9 cellular contexts compared by ENCODE assay signal in genomic region chr1:69700770-69701169, GRCh38.
DNase-seq lines count a peak whose midpoint lies in the region; ATAC-seq and TF ChIP-seq lines count a peak whose summit lies in the region.
"Had no signal": no experiment of that assay in that cellular context is flagged by ENCODE, and none has a peak within 500 bp of the region (broad histone marks: within the 10 kb centered on the region; RNA-seq: fewer than 3 reads in every experiment).

No MANE protein-coding gene starts in this region.

- no peak for ATAC-seq in GM21360 (IDR thresholded peaks at IDR 0.05; ENCODE audit: unreplicated experiment)
- ATAC-seq: Right ventricle myocardium inferior had no signal

- no peak overlapping the region for H3K4me3 Mint-ChIP-seq in nephron progenitor cell

- H3K27ac Mint-ChIP-seq in nephron progenitor cell = no peak overlapping the region

- no peaks in the 10 kb centered on the region for H3K9me3 Mint-ChIP-seq in nephron progenitor cell

- in situ Hi-C loops in KBM-7 (cut with MboI; ENCODE audit: low pct_unique_long_range_greater_than_20kb, low sequenced_read_pairs) = no loop called here

- no peaks in the 10 kb centered on the region for H3K27me3 Mint-ChIP-seq in nephron progenitor cell (ENCODE audit: low read depth, poor library complexity)

- DNase-seq in NCI-H1092 treated with DMSO at 0.1 percent for 48 hours (lab: John Stamatoyannopoulos, UW) (peak; percentile 0), NCI-H1092 (lab: John Stamatoyannopoulos, UW) (no peak), KBM-7 (peak; percentile 10), astrocyte of the hippocampus (ENCODE audit: low read depth, low spot score) (peak; percentile 31), nephron progenitor cell (peak; percentile 21), anterior cingulate cortex (lab: John Stamatoyannopoulos, UW) (no peak)
- no peak for DNase-seq in stimulated activated CD8-positive, alpha-beta memory T cell treated with anti-CD3 and anti-CD28 coated beads, Interleukin-4, amount 100 ng/mL, for 48 hours

- TF ChIP-seq CTCF in nephron progenitor cell (IDR thresholded peaks at IDR 0.05) = peak; percentile 25

- no peaks in the 10 kb centered on the region for H3K36me3 Mint-ChIP-seq in nephron progenitor cell (ENCODE audit: low read depth)

- no peaks in the 10 kb centered on the region for H3K4me1 Mint-ChIP-seq in nephron progenitor cell

Comparison
In these comparisons a context has a peak if more than half of its experiments do, and no peak if none do; other contexts are left out.
1. DNase-seq: peak in NCI-H1092 treated with DMSO at 0.1 percent for 48 hours (single experiment), KBM-7 (single experiment), astrocyte of the hippocampus (single experiment) and nephron progenitor cell (single experiment); none in NCI-H1092 (single experiment), anterior cingulate cortex (0 of 58) and stimulated activated CD8-positive, alpha-beta memory T cell treated with anti-CD3 and anti-CD28 coated beads, Interleukin-4, amount 100 ng/mL, for 48 hours (single experiment).